Comparison of ENCODE assay signal across 11 cellular contexts in genomic region chr11:1304376-1304775, GRCh38. TPM values are rescaled to one million over a fixed set of nuclear protein-coding genes. Genes with fewer than 3 reads are reported as not detected.
A peak's percentile ranks its signal among the peaks of the same experiment; 100 is the strongest.
DNase-seq lines count a peak whose midpoint lies in the region; ATAC-seq and TF ChIP-seq lines count a peak whose summit lies in the region.
"Had no signal": no experiment of that assay in that cellular context is flagged by ENCODE, and none has a peak within 500 bp of the region (broad histone marks: within the 10 kb centered on the region; RNA-seq: fewer than 3 reads in every experiment).

No MANE protein-coding gene starts in this region.

- DNase-seq in cardiac muscle cell (ENCODE audit: low read depth in 1 of 2, low spot score in 1 of 2), result peak in 1 of 2 donors; percentile 9
- no peak for DNase-seq in cardiac septum (ENCODE audit: low spot score)
- no peak for DNase-seq in endodermal cell
- DNase-seq in upper lobe of right lung, result peak; percentile 72
- no peak for DNase-seq in NCI-H748 treated with DMSO at 0.1 percent for 48 hours (lab: John Stamatoyannopoulos, UW)
- DNase-seq: naive thymus-derived CD8-positive, alpha-beta T cell; stimulated activated CD4-positive, alpha-beta T cell treated with anti-CD3 and anti-CD28 coated beads, Interleukin-4, amount 100 ng/mL, for 24 hours had no signal

- H3K27me3 Mint-ChIP-seq in endodermal cell (ENCODE audit: insufficient read depth), result no peaks in the 10 kb centered on the region
- H3K27me3 Mint-ChIP-seq: naive thymus-derived CD8-positive, alpha-beta T cell had no signal

- peak overlapping the region; percentile 55 for H3K27ac Mint-ChIP-seq in endodermal cell

- H3K4me1 ChIP-seq in cardiac muscle cell (ENCODE audit: low read depth) (peaks cover 13% of the 10 kb centered on the region), endodermal cell (ENCODE audit: control insufficient read depth, insufficient read depth, low read length) (no peaks in the 10 kb centered on the region), muscle layer of colon (ENCODE audit: insufficient read depth, low read length) (peaks cover 58% of the 10 kb centered on the region), upper lobe of right lung (peaks cover 70% of the 10 kb centered on the region)

- H3K4me1 Mint-ChIP-seq in endodermal cell, result peaks cover 15% of the 10 kb centered on the region

- H3K9ac ChIP-seq in endodermal cell (ENCODE audit: extremely low read depth, low read length, poor library complexity, severe bottlenecking), result no peak overlapping the region
- H3K9ac ChIP-seq in muscle layer of colon (ENCODE audit: low read length), result no peak overlapping the region

- no peaks in the 10 kb centered on the region for H3K9me3 Mint-ChIP-seq in endodermal cell
- H3K9me3 Mint-ChIP-seq: H9; naive thymus-derived CD8-positive, alpha-beta T cell had no signal

- ATAC-seq in upper lobe of right lung (peak; percentile 6), HG03135 (IDR thresholded peaks at IDR 0.05; ENCODE audit: unreplicated experiment) (no peak), GM21515 (IDR thresholded peaks at IDR 0.05; ENCODE audit: unreplicated experiment) (no peak)
- ATAC-seq: naive thymus-derived CD8-positive, alpha-beta T cell had no signal

- H3K9me3 ChIP-seq in cardiac muscle cell (ENCODE audit: low read depth) (no peaks in the 10 kb centered on the region), endodermal cell (ENCODE audit: control insufficient read depth, low read length) (no peaks in the 10 kb centered on the region), muscle layer of colon (ENCODE audit: low read length) (no peaks in the 10 kb centered on the region), upper lobe of right lung (no peaks in the 10 kb centered on the region)

- H3K36me3 Mint-ChIP-seq in endodermal cell (ENCODE audit: low read depth), result peaks cover 15% of the 10 kb centered on the region

- TF ChIP-seq CTCF in cardiac muscle cell (IDR thresholded peaks at IDR 0.05; ENCODE audit: low read depth, low read length), result no peak
- no peak for TF ChIP-seq CTCF in endodermal cell (conservative IDR thresholded peaks at IDR 0.05)
- no peak for TF ChIP-seq CTCF in upper lobe of right lung (IDR thresholded peaks at IDR 0.05)

- H3K4me3 ChIP-seq in cardiac muscle cell, result no peak overlapping the region
- no peak overlapping the region for H3K4me3 ChIP-seq in endodermal cell (ENCODE audit: low read length)
- H3K4me3 ChIP-seq in muscle layer of colon (ENCODE audit: low read depth in 1 of 2, low read length in 2 of 2), result no peak overlapping the region
- no peak overlapping the region for H3K4me3 ChIP-seq in upper lobe of right lung

- no peaks in the 10 kb centered on the region for H3K36me3 ChIP-seq in cardiac muscle cell
- H3K36me3 ChIP-seq in endodermal cell (ENCODE audit: control insufficient read depth, insufficient read depth, low read length), result no peaks in the 10 kb centered on the region
- H3K36me3 ChIP-seq in muscle layer of colon (ENCODE audit: insufficient read depth, low read length), result peaks cover 5% of the 10 kb centered on the region
- H3K36me3 ChIP-seq in upper lobe of right lung, result peaks cover 7% of the 10 kb centered on the region

- H3K27ac ChIP-seq in cardiac muscle cell (peak overlapping the region; percentile 13), endodermal cell (ENCODE audit: low read depth, low read length) (no peak overlapping the region), muscle layer of colon (ENCODE audit: low read depth, low read length) (peak overlapping the region; percentile 55), upper lobe of right lung (peak overlapping the region; percentile 63)

- H3K27me3 ChIP-seq in cardiac muscle cell (no peaks in the 10 kb centered on the region), endodermal cell (ENCODE audit: control insufficient read depth, insufficient read depth, low read length, poor library complexity, severe bottlenecking) (no peaks in the 10 kb centered on the region), muscle layer of colon (ENCODE audit: control insufficient read depth in 1 of 2, insufficient read depth in 2 of 2, low read length in 2 of 2) (no peaks in the 10 kb centered on the region), upper lobe of right lung (no peaks in the 10 kb centered on the region)

- WGBS in endodermal cell (ENCODE audit: insufficient coverage in 1 of 2, insufficient read length in 1 of 2), 2 experiments, result 95 to 98% methylated on average over 13 to 14 of the region's 14 CpGs

- intact Hi-C loops in cardiac septum (cut with DNase I), result no loop called here
- intact Hi-C loops in upper lobe of right lung (cut with DNase I), result no loop called here

- no peak overlapping the region for H3K4me3 Mint-ChIP-seq in endodermal cell
- H3K4me3 Mint-ChIP-seq: H9 had no signal

RNA-seq across cellular contexts. Expression of gene TOLLIP, which starts 5.1 kb away (rescaled TPM):
- 34.7 and 39.0 TPM in 2 replicates for total RNA-seq in cardiac muscle cell
- polyA plus RNA-seq in cardiac muscle cell, result 58.7 and 61.8 TPM in 2 replicates
- 46.9 TPM for total RNA-seq in cardiac septum
- total RNA-seq in endodermal cell, result 10 to 100 TPM; 34.3 to 37.4 TPM
- polyA plus RNA-seq in endodermal cell (2013, experiment 1 of 2), result 21.1 TPM
- polyA plus RNA-seq in endodermal cell (2013, experiment 2 of 2), result 19.8 TPM
- 71.1 TPM for total RNA-seq in upper lobe of right lung
